ENCODE assay signal across 23 cellular contexts in genomic region chr1:38488162-38488898, GRCh38.
"Had no signal": no experiment of that assay in that cellular context is flagged by ENCODE, and none has a peak within 500 bp of the region (broad histone marks: within the 10 kb centered on the region; RNA-seq: fewer than 3 reads in every experiment).

No MANE protein-coding gene starts in this region.

- H3K4me3 Mint-ChIP-seq: memory B cell; natural killer cell; stimulated activated memory B cell treated with anti-CD40 and anti-IgM and Interleukin-4, amounts not matched to agents 10 μg/mL and 1 μg/mL and 100 μg/mL, for 72 hours had no signal

- DNase-seq: cortex of kidney; effector CD4-positive, alpha-beta T cell; foreskin fibroblast; gastrocnemius medialis; head of caudate nucleus; kidney; natural killer cell; sigmoid colon; stimulated activated CD4-positive, alpha-beta T cell treated with anti-CD3 and anti-CD28 coated beads, Interleukin-4, amount 100 ng/mL, for 4 hours; stimulated activated naive CD8-positive, alpha-beta T cell treated with anti-CD3 and anti-CD28 coated beads, Interleukin-15, Interleukin-2, amounts not matched to agents 100 U/mL and 50 U/mL, for 24 hours; substantia nigra; upper lobe of left lung had no signal

- H3K9ac ChIP-seq: parathyroid adenoma had no signal

- H2AFZ ChIP-seq: parathyroid adenoma had no signal

- H3K79me2 ChIP-seq: parathyroid adenoma had no signal

- H3K4me3 ChIP-seq: gastrocnemius medialis, lung, sigmoid colon, thoracic aorta, tibial nerve, upper lobe of left lung had no signal

- FAIRE-seq: kidney, urothelium cell line had no signal

- H3K36me3 ChIP-seq: gastrocnemius medialis, sigmoid colon, thoracic aorta, tibial nerve, upper lobe of left lung had no signal

- H3K27ac ChIP-seq: epithelial cell of prostate, gastrocnemius medialis, parathyroid adenoma, sigmoid colon, thoracic aorta, tibial nerve, upper lobe of left lung had no signal

- H3K36me3 Mint-ChIP-seq: memory B cell; natural killer cell; stimulated activated memory B cell treated with anti-CD40 and anti-IgM and Interleukin-4, amounts not matched to agents 10 μg/mL and 1 μg/mL and 100 μg/mL, for 72 hours had no signal

- H3K9me3 Mint-ChIP-seq: memory B cell; natural killer cell; stimulated activated memory B cell treated with anti-CD40 and anti-IgM and Interleukin-4, amounts not matched to agents 10 μg/mL and 1 μg/mL and 100 μg/mL, for 72 hours had no signal

- H3K27me3 Mint-ChIP-seq: stimulated activated memory B cell treated with anti-CD40 and anti-IgM and Interleukin-4, amounts not matched to agents 10 μg/mL and 1 μg/mL and 100 μg/mL, for 72 hours had no signal

- H3K4me1 ChIP-seq: gastrocnemius medialis, parathyroid adenoma, sigmoid colon, tibial nerve, upper lobe of left lung had no signal

- H3K27me3 ChIP-seq: upper lobe of left lung had no signal

- H3K27ac Mint-ChIP-seq: memory B cell; natural killer cell; progenitor cell of endocrine pancreas; stimulated activated memory B cell treated with anti-CD40 and anti-IgM and Interleukin-4, amounts not matched to agents 10 μg/mL and 1 μg/mL and 100 μg/mL, for 72 hours had no signal

- ATAC-seq: esophagus mucosa; gastrocnemius medialis; left lobe of liver; natural killer cell; stimulated activated memory B cell treated with anti-CD40 and anti-IgM and Interleukin-4, amounts not matched to agents 10 μg/mL and 1 μg/mL and 100 μg/mL, for 72 hours; stimulated activated naive CD8-positive, alpha-beta T cell treated with anti-CD3 and anti-CD28 coated beads, Interleukin-15, Interleukin-2, amounts not matched to agents 100 U/mL and 50 U/mL, for 24 hours had no signal

- H3K4me1 Mint-ChIP-seq: natural killer cell had no signal

- H3K9me3 ChIP-seq: gastrocnemius medialis, sigmoid colon, thoracic aorta, tibial nerve had no signal
